1 cellular context compared by ENCODE assay signal in genomic region chr5:82222597-82223574, GRCh38.
TF ChIP-seq lines count a peak whose summit lies in the region.

No MANE protein-coding gene starts in this region.

TF ChIP-seq in endothelial cell of umbilical vein, 7 proteins besides CTCF, POLR2A, EP300 and RAD21 (continued from another document):
- TF ChIP-seq MAX (IDR thresholded peaks at IDR 0.05; ENCODE audit: insufficient read depth, insufficient read length), result no peak
- TF ChIP-seq FOS (IDR thresholded peaks at IDR 0.05; ENCODE audit: borderline replicate concordance, insufficient read depth, low read length), result no peak
- no peak for TF ChIP-seq POLR2AphosphoS5 (IDR thresholded peaks at IDR 0.05; ENCODE audit: insufficient read depth, low read depth, low read length)
- TF ChIP-seq JUN (IDR thresholded peaks at IDR 0.05; ENCODE audit: borderline replicate concordance, insufficient read depth, insufficient read length, low read depth), result no peak
- no peak for TF ChIP-seq EZH2 (IDR thresholded peaks at IDR 0.05; ENCODE audit: borderline replicate concordance, low read depth, low read length, severe bottlenecking)
- no peak for TF ChIP-seq MYC (IDR thresholded peaks at IDR 0.05; ENCODE audit: low read depth, low read length)
TF ChIP-seq in endothelial cell of umbilical vein: peak in this region for 0.
